In the genomic region with DNA sequence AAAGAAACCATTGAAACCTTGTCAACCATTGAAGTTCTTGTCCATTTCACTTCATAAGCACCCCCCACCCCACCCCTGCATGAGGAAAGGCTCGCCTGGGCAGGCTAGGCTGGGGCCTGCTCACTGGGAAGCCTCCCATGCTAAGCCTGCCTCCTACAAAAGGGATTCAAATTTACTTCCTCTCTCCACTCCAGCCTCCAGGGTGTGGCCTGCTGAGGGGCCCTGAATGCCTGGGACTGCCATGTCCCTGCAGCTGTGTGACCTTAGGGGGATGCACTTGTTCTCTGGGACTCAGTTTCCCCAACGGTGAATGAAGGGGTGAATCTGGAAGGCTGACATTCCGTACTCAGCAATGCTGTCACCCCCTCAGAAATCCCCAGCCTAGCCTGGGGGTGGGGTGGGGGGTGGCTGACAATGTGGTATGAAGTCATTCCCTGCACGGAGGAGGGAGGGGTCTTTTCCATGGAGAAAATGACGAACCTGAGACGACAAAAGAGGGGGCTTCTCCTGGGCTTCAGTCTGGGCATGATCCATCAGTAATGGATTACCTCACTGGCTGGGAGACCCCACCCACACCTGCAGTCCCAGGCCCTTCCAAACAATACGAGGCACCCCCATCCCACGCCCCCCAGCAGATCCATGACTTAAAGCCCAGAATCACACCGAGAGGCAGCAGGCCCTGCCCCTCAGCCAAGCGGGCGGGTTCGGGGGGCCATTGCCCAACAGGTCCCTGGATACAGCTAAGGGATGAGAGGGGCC, we compare ENCODE assay signal across 8 cellular contexts. TPM values are rescaled to one million over a fixed set of nuclear protein-coding genes. Genes with fewer than 3 reads are reported as not detected.
DNase-seq lines count a peak whose midpoint lies in the region; ATAC-seq and TF ChIP-seq lines count a peak whose summit lies in the region.

No MANE protein-coding gene starts in this region.

- H3K56ac ChIP-seq in mesendoderm (ENCODE audit: low read length) = peak overlapping the region; percentile 82

- intact Hi-C loops in breast epithelium (cut with DNase I; ENCODE audit: low total_unique reads) = loop anchor here (10.0 kb wide), 1 partner anchor 75 kb away; a partner anchor contains a TSS

- peaks cover 3% of the 10 kb centered on the region; the same call in 1 of the 2 replicates for H3K36me3 ChIP-seq in BE2C
- no peaks in the 10 kb centered on the region for H3K36me3 ChIP-seq in breast epithelium
- peaks cover 2% of the 10 kb centered on the region for H3K36me3 ChIP-seq in mesendoderm (ENCODE audit: control insufficient read depth, insufficient read depth, low read length)

- H3K4me3 ChIP-seq in BE2C (ENCODE audit: low read depth, low read length) = peak overlapping the region; percentile 70
- H3K4me3 ChIP-seq in LNCaP clone FGC (ENCODE audit: low read depth, low read length) = peak overlapping the region; percentile 74
- peak overlapping the region; percentile 69 to 85 (median 74) for H3K4me3 ChIP-seq in breast epithelium
- H3K4me3 ChIP-seq in mesendoderm (ENCODE audit: low read length) = peak overlapping the region; percentile 50

- peak overlapping the region; percentile 76 for H3K9ac ChIP-seq in mesendoderm (ENCODE audit: low read length)

- H3K4ac ChIP-seq in mesendoderm (ENCODE audit: low read depth, low read length) = no peak overlapping the region

- no peak overlapping the region for H2BK120ac ChIP-seq in mesendoderm (ENCODE audit: low read depth, low read length)

- ATAC-seq in GM19452 (IDR thresholded peaks at IDR 0.05; ENCODE audit: unreplicated experiment) = no peak

- peak overlapping the region; percentile 89 for H3K4me2 ChIP-seq in mesendoderm (ENCODE audit: low read length)

- no peak overlapping the region for H4K5ac ChIP-seq in mesendoderm (ENCODE audit: low read length)

- whole genome bisulfite sequencing in mesendoderm (ENCODE audit: extremely low coverage, insufficient coverage, low lambda C conversion rate) = no CpG with 5 or more reads among the region's 12 CpGs

- TF ChIP-seq POLR2A in breast epithelium (IDR thresholded peaks at IDR 0.05) = no peak

- TF ChIP-seq CTCF in BE2C (IDR thresholded peaks at IDR 0.05; ENCODE audit: low read depth, low read length) (no peak), LNCaP clone FGC (IDR thresholded peaks at IDR 0.05; ENCODE audit: control insufficient read depth, extremely low read depth, insufficient read depth) (no peak), breast epithelium (IDR thresholded peaks at IDR 0.05) (no peak)

- DNase-seq in BE2C (no peak), LNCaP clone FGC (ENCODE audit: low read depth) (no peak), breast epithelium (ENCODE audit: low spot score in 2 of 2) (no peak), mesendoderm (peak; percentile 41), OCI-M2 (lab: John Stamatoyannopoulos, UW; ENCODE audit: unreplicated experiment) (no peak), inferior parietal cortex (ENCODE audit: extremely low spot score) (no peak), NCI-H2196 treated with DMSO at 0.1 percent for 48 hours (lab: John Stamatoyannopoulos, UW; ENCODE audit: unreplicated experiment) (no peak)

- H3K79me2 ChIP-seq in mesendoderm (ENCODE audit: control insufficient read depth, insufficient read depth, low read length) = no peaks in the 10 kb centered on the region

- H3K4me1 ChIP-seq in BE2C (peaks cover 3% of the 10 kb centered on the region), breast epithelium (no peaks in the 10 kb centered on the region), mesendoderm (ENCODE audit: control insufficient read depth, low read depth, low read length) (peaks cover 5% of the 10 kb centered on the region)

- H3K9me3 ChIP-seq in BE2C = no peaks in the 10 kb centered on the region
- no peaks in the 10 kb centered on the region for H3K9me3 ChIP-seq in breast epithelium

- H2BK15ac ChIP-seq in mesendoderm (replicated peaks; ENCODE audit: low read depth) = no peak overlapping the region

- H3K27ac ChIP-seq in breast epithelium = no peak overlapping the region
- H3K27ac ChIP-seq in mesendoderm (ENCODE audit: low read depth, low read length) = no peak overlapping the region

- peak overlapping the region; percentile 66 for H3K23ac ChIP-seq in mesendoderm (ENCODE audit: low read length)

- no peak overlapping the region for H2BK5ac ChIP-seq in mesendoderm (ENCODE audit: low read length)

- no peaks in the 10 kb centered on the region for H3K27me3 ChIP-seq in BE2C
- H3K27me3 ChIP-seq in breast epithelium = no peaks in the 10 kb centered on the region
- H3K27me3 ChIP-seq in mesendoderm (ENCODE audit: insufficient read depth, low read length, poor library complexity) = no peaks in the 10 kb centered on the region

- H4K8ac ChIP-seq in mesendoderm (ENCODE audit: low read depth, low read length) = no peak overlapping the region

- no peak overlapping the region for H3K18ac ChIP-seq in mesendoderm (ENCODE audit: low read length)

- no peak overlapping the region for H2AK5ac ChIP-seq in mesendoderm (ENCODE audit: low read length)

- H3K79me1 ChIP-seq in mesendoderm (ENCODE audit: low read length) = peaks cover 5% of the 10 kb centered on the region

RNA-seq across cellular contexts. Expression of a gene that starts 1.1 kb away (rescaled TPM):
- polyA plus RNA-seq in BE2C (2012; ENCODE audit: insufficient read depth, insufficient read length, low read depth) = 77.2 TPM
- 10 to 100 TPM; 29.4 to 45.3 (median 35.1) TPM for total RNA-seq in breast epithelium
- polyA plus RNA-seq in mesendoderm (2013, experiment 1 of 2) = 38.5 TPM
- 41.4 TPM for polyA plus RNA-seq in mesendoderm (2013, experiment 2 of 2)

RNA-seq across cellular contexts. Expression of a gene that starts 45.2 kb away (rescaled TPM):
- not detected for polyA plus RNA-seq in BE2C (2012; ENCODE audit: insufficient read depth, insufficient read length, low read depth)
- total RNA-seq in breast epithelium = not detected
- 0.08 TPM for polyA plus RNA-seq in mesendoderm (2013, experiment 1 of 2)
- 0.04 TPM for polyA plus RNA-seq in mesendoderm (2013, experiment 2 of 2)
